ENCODE assay signal across 1 cellular context in the genomic region with DNA sequence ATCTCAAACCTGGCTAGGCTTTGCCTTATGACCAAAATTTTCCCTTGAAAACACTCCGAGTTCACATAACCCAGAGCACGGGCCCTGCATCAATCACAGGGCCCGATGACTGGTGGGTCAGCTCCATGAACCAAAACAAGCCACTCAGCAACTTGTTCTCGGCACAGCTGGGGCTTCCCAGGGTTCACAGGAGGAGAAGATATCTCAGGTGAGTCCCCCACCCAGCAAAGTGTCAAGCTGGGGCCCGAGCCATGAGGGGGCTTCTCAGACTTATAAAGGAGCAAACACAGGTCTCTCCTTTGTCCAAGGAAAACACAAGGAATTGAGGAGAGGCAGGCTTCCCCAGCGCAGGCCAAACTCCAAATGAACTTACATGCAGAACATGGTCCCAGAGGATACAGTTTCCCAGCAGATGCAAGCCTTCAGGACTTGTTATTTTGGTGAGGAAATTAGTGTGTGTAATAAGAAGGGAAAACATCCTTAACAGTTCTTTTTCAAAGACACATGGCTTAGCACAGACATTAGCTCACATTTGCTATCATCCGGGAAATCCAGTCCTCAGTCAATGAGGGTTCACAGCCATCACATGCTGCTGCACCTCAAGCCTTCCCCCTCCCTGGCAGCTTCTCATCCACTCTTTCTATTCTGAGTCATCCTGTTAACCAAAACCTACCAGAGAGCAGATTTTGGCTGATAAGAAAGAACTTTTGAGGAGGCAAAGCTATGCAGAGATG.
TF ChIP-seq lines count a peak whose summit lies in the region.

No MANE protein-coding gene starts in this region.

TF ChIP-seq in HepG2, 621 proteins besides CTCF, POLR2A, EP300 and RAD21 (continued from another document):
- TF ChIP-seq, protein P1, sequence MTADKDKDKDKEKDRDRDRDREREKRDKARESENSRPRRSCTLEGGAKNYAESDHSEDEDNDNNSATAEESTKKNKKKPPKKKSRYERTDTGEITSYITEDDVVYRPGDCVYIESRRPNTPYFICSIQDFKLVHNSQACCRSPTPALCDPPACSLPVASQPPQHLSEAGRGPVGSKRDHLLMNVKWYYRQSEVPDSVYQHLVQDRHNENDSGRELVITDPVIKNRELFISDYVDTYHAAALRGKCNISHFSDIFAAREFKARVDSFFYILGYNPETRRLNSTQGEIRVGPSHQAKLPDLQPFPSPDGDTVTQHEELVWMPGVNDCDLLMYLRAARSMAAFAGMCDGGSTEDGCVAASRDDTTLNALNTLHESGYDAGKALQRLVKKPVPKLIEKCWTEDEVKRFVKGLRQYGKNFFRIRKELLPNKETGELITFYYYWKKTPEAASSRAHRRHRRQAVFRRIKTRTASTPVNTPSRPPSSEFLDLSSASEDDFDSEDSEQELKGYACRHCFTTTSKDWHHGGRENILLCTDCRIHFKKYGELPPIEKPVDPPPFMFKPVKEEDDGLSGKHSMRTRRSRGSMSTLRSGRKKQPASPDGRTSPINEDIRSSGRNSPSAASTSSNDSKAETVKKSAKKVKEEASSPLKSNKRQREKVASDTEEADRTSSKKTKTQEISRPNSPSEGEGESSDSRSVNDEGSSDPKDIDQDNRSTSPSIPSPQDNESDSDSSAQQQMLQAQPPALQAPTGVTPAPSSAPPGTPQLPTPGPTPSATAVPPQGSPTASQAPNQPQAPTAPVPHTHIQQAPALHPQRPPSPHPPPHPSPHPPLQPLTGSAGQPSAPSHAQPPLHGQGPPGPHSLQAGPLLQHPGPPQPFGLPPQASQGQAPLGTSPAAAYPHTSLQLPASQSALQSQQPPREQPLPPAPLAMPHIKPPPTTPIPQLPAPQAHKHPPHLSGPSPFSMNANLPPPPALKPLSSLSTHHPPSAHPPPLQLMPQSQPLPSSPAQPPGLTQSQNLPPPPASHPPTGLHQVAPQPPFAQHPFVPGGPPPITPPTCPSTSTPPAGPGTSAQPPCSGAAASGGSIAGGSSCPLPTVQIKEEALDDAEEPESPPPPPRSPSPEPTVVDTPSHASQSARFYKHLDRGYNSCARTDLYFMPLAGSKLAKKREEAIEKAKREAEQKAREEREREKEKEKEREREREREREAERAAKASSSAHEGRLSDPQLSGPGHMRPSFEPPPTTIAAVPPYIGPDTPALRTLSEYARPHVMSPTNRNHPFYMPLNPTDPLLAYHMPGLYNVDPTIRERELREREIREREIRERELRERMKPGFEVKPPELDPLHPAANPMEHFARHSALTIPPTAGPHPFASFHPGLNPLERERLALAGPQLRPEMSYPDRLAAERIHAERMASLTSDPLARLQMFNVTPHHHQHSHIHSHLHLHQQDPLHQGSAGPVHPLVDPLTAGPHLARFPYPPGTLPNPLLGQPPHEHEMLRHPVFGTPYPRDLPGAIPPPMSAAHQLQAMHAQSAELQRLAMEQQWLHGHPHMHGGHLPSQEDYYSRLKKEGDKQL (CRISPR knock-in tag; IDR thresholded peaks at IDR 0.05; ENCODE audit: low read depth) = no peak
- TF ChIP-seq, protein P2, sequence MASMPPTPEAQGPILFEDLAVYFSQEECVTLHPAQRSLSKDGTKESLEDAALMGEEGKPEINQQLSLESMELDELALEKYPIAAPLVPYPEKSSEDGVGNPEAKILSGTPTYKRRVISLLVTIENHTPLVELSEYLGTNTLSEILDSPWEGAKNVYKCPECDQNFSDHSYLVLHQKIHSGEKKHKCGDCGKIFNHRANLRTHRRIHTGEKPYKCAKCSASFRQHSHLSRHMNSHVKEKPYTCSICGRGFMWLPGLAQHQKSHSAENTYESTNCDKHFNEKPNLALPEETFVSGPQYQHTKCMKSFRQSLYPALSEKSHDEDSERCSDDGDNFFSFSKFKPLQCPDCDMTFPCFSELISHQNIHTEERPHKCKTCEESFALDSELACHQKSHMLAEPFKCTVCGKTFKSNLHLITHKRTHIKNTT (CRISPR knock-in tag; IDR thresholded peaks at IDR 0.05) = no peak
- TF ChIP-seq ZNF253 (CRISPR knock-in tag; IDR thresholded peaks at IDR 0.05; ENCODE audit: borderline replicate concordance) = no peak
- TF ChIP-seq ZNF562 (CRISPR knock-in tag; IDR thresholded peaks at IDR 0.05; ENCODE audit: borderline replicate concordance) = no peak
- no peak for TF ChIP-seq ZNF879 (CRISPR knock-in tag; IDR thresholded peaks at IDR 0.05)
- TF ChIP-seq, protein P3, sequence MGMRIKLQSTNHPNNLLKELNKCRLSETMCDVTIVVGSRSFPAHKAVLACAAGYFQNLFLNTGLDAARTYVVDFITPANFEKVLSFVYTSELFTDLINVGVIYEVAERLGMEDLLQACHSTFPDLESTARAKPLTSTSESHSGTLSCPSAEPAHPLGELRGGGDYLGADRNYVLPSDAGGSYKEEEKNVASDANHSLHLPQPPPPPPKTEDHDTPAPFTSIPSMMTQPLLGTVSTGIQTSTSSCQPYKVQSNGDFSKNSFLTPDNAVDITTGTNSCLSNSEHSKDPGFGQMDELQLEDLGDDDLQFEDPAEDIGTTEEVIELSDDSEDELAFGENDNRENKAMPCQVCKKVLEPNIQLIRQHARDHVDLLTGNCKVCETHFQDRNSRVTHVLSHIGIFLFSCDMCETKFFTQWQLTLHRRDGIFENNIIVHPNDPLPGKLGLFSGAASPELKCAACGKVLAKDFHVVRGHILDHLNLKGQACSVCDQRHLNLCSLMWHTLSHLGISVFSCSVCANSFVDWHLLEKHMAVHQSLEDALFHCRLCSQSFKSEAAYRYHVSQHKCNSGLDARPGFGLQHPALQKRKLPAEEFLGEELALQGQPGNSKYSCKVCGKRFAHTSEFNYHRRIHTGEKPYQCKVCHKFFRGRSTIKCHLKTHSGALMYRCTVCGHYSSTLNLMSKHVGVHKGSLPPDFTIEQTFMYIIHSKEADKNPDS (CRISPR knock-in tag; IDR thresholded peaks at IDR 0.05) = no peak
- TF ChIP-seq ZNF549 (CRISPR knock-in tag; IDR thresholded peaks at IDR 0.05) = no peak
- TF ChIP-seq, protein P4, sequence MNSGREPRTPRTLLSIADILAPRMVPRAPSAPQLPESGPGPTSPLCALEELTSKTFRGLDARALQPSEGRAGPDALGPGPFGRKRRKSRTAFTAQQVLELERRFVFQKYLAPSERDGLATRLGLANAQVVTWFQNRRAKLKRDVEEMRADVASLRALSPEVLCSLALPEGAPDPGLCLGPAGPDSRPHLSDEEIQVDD (CRISPR knock-in tag; IDR thresholded peaks at IDR 0.05; ENCODE audit: borderline replicate concordance) = no peak
- TF ChIP-seq ZNF160 (CRISPR knock-in tag; IDR thresholded peaks at IDR 0.05) = no peak
- no peak for TF ChIP-seq ATF7-NPFF (CRISPR knock-in tag; IDR thresholded peaks at IDR 0.05; ENCODE audit: low read depth)
- TF ChIP-seq, protein P5, sequence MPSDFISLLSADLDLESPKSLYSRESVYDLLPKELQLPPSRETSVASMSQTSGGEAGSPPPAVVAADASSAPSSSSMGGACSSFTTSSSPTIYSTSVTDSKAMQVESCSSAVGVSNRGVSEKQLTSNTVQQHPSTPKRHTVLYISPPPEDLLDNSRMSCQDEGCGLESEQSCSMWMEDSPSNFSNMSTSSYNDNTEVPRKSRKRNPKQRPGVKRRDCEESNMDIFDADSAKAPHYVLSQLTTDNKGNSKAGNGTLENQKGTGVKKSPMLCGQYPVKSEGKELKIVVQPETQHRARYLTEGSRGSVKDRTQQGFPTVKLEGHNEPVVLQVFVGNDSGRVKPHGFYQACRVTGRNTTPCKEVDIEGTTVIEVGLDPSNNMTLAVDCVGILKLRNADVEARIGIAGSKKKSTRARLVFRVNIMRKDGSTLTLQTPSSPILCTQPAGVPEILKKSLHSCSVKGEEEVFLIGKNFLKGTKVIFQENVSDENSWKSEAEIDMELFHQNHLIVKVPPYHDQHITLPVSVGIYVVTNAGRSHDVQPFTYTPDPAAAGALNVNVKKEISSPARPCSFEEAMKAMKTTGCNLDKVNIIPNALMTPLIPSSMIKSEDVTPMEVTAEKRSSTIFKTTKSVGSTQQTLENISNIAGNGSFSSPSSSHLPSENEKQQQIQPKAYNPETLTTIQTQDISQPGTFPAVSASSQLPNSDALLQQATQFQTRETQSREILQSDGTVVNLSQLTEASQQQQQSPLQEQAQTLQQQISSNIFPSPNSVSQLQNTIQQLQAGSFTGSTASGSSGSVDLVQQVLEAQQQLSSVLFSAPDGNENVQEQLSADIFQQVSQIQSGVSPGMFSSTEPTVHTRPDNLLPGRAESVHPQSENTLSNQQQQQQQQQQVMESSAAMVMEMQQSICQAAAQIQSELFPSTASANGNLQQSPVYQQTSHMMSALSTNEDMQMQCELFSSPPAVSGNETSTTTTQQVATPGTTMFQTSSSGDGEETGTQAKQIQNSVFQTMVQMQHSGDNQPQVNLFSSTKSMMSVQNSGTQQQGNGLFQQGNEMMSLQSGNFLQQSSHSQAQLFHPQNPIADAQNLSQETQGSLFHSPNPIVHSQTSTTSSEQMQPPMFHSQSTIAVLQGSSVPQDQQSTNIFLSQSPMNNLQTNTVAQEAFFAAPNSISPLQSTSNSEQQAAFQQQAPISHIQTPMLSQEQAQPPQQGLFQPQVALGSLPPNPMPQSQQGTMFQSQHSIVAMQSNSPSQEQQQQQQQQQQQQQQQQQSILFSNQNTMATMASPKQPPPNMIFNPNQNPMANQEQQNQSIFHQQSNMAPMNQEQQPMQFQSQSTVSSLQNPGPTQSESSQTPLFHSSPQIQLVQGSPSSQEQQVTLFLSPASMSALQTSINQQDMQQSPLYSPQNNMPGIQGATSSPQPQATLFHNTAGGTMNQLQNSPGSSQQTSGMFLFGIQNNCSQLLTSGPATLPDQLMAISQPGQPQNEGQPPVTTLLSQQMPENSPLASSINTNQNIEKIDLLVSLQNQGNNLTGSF (CRISPR knock-in tag; IDR thresholded peaks at IDR 0.05) = no peak
- TF ChIP-seq KLF13 (CRISPR knock-in tag; IDR thresholded peaks at IDR 0.05) = no peak
- no peak for TF ChIP-seq ZNF207 (IDR thresholded peaks at IDR 0.05; ENCODE audit: borderline replicate concordance)
- TF ChIP-seq SMAD3 (CRISPR knock-in tag; IDR thresholded peaks at IDR 0.05) = no peak
- TF ChIP-seq RBAK (CRISPR knock-in tag; IDR thresholded peaks at IDR 0.05) = no peak
- no peak for TF ChIP-seq ZNF724P (CRISPR knock-in tag; IDR thresholded peaks at IDR 0.05; ENCODE audit: borderline replicate concordance)
- TF ChIP-seq, protein P6, sequence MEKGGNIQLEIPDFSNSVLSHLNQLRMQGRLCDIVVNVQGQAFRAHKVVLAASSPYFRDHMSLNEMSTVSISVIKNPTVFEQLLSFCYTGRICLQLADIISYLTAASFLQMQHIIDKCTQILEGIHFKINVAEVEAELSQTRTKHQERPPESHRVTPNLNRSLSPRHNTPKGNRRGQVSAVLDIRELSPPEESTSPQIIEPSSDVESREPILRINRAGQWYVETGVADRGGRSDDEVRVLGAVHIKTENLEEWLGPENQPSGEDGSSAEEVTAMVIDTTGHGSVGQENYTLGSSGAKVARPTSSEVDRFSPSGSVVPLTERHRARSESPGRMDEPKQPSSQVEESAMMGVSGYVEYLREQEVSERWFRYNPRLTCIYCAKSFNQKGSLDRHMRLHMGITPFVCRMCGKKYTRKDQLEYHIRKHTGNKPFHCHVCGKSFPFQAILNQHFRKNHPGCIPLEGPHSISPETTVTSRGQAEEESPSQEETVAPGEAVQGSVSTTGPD (CRISPR knock-in tag; IDR thresholded peaks at IDR 0.05) = no peak
